Comparison of ENCODE assay signal across 6 cellular contexts in genomic region chr12:6915023-6915788, GRCh38. TPM values are rescaled to one million over a fixed set of nuclear protein-coding genes. Genes with fewer than 3 reads are reported as not detected.
DNase-seq lines count a peak whose midpoint lies in the region; ATAC-seq and TF ChIP-seq lines count a peak whose summit lies in the region.

No MANE protein-coding gene starts in this region.

- peaks cover 13% of the 10 kb centered on the region for H3K36me3 ChIP-seq in iPS DF 6.9 (ENCODE audit: control insufficient read depth, insufficient read depth, low read length)
- H3K36me3 ChIP-seq in vagina, result no peaks in the 10 kb centered on the region

- H3K4me1 ChIP-seq in iPS DF 6.9 (ENCODE audit: control insufficient read depth, insufficient read depth, low read length), result peaks cover 5% of the 10 kb centered on the region; the same call in 1 of the 2 replicates
- H3K4me1 ChIP-seq in vagina, result peaks cover 25% of the 10 kb centered on the region

- WGBS in iPS DF 6.9 (ENCODE audit: insufficient coverage, insufficient read length), result no CpG with 5 or more reads among the region's 26 CpGs

- intact Hi-C loops in vagina (cut with DNase I), result no loop called here

- no peaks in the 10 kb centered on the region for H3K9me3 ChIP-seq in iPS DF 6.9 (ENCODE audit: control insufficient read depth, insufficient read depth, low read length)
- H3K9me3 ChIP-seq in vagina, result no peaks in the 10 kb centered on the region

- TF ChIP-seq POLR2A in vagina (IDR thresholded peaks at IDR 0.05), result no peak

- ATAC-seq in GM21737 (IDR thresholded peaks at IDR 0.05; ENCODE audit: unreplicated experiment), result no peak

- DNase-seq in GM13976 (ENCODE audit: low spot score) (peak; percentile 72), RPMI7951 (ENCODE audit: low read depth) (peak; percentile 41), iPS DF 6.9 (ENCODE audit: low read depth, low spot score) (no peak), vagina (ENCODE audit: extremely low spot score in 2 of 2) (no peak), SKM-1 treated with dmso at 0.1 percent for 144 hours (lab: John Stamatoyannopoulos, UW; ENCODE audit: unreplicated experiment) (no peak)

- H3K4me3 ChIP-seq in iPS DF 6.9 (ENCODE audit: low read length) (peak overlapping the region; percentile 89; the same call in 1 of the 2 replicates), vagina (peak overlapping the region; percentile 70 to 73)

- no peak overlapping the region for H3K27ac ChIP-seq in iPS DF 6.9 (ENCODE audit: low read length)
- peak overlapping the region; percentile 92 for H3K27ac ChIP-seq in vagina

- H3K27me3 ChIP-seq in iPS DF 6.9 (ENCODE audit: control insufficient read depth, insufficient read depth, low read length) (no peaks in the 10 kb centered on the region), vagina (no peaks in the 10 kb centered on the region)

- in situ Hi-C loops in GM13976 (cut with MboI; ENCODE audit: low sequenced_read_pairs, unreplicated experiment), result no loop called here

- TF ChIP-seq CTCF in GM13976 (IDR thresholded peaks at IDR 0.05; ENCODE audit: borderline replicate concordance, control extremely low read depth, extremely low read depth, insufficient read depth, missing control alignments) (no peak), vagina (IDR thresholded peaks at IDR 0.05) (no peak)

RNA-seq across cellular contexts. Expression of gene ENO2, which starts 0.8 kb away (rescaled TPM):
- total RNA-seq in RPMI7951 (2014; rRNA removed; shearing (Covaris generic)), result 28.6 and 29.0 TPM in 2 replicates
- total RNA-seq in vagina, result 20.1 TPM

RNA-seq across cellular contexts. Expression of gene LRRC23, which starts 10.6 kb away (rescaled TPM):
- 4.9 and 5.4 TPM in 2 replicates for total RNA-seq in RPMI7951 (2014; rRNA removed; shearing (Covaris generic))
- 8.6 TPM for total RNA-seq in vagina

RNA-seq across cellular contexts. Expression of gene ATN1, which starts 12.6 kb away (rescaled TPM):
- 3.8 and 6.1 TPM in 2 replicates for total RNA-seq in RPMI7951 (2014; rRNA removed; shearing (Covaris generic))
- total RNA-seq in vagina, result 92.1 TPM

RNA-seq across cellular contexts. Expression of gene RNU7-1, which starts 28.4 kb away (rescaled TPM):
- not detected in 2 replicates for total RNA-seq in RPMI7951 (2014; rRNA removed; shearing (Covaris generic))
- not detected for total RNA-seq in vagina

RNA-seq across cellular contexts. Expression of gene C12orf57, which starts 28.6 kb away (rescaled TPM):
- total RNA-seq in RPMI7951 (2014; rRNA removed; shearing (Covaris generic)), result 245 and 274 TPM in 2 replicates
- 760 TPM for total RNA-seq in vagina

Comparison
In these comparisons a context has a peak if more than half of its experiments do, and no peak if none do; other contexts are left out.
1. DNase-seq: peak in GM13976 (single experiment) and RPMI7951 (single experiment); none in iPS DF 6.9 (single experiment), vagina (0 of 2) and SKM-1 treated with dmso at 0.1 percent for 144 hours (single experiment).
2. RNA of gene ATN1, which starts 12.6 kb away (total RNA-seq): 92.1 TPM in vagina (single experiment); 3.8 to 6.1 TPM in RPMI7951; every median in the first group is over 10 times any median in the second.